In the genomic region with DNA sequence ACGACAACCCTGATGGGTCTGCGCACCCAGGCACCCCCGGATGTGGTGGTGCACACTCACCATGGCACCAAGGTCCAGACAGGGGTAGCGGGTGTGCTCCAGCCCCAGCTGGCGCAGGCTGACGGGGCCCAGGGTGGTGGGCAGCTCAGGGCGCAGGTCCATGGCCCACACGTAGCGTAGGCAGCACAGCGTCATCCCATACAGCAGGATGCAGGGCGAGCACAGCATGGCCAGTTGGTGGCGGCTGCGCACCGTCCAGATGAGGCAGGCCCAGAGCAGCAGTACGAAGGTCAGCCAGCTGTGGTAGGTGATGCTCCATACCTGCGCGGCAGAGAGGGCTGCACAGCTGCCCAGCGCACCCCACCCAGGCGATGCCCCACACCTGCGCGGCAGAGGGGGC, we compare ENCODE assay signal across 2 cellular contexts.
TF ChIP-seq lines count a peak whose summit lies in the region.

No MANE protein-coding gene starts in this region.

TF ChIP-seq in IMR-90, 13 proteins besides CTCF, POLR2A, EP300 and RAD21:
- TF ChIP-seq RFX5 (IDR thresholded peaks at IDR 0.05; ENCODE audit: low read depth, low read length) (no peak), BHLHE40 (IDR thresholded peaks at IDR 0.05; ENCODE audit: low read depth, low read length) (no peak), SMC3 (IDR thresholded peaks at IDR 0.05; ENCODE audit: low read depth, low read length) (no peak), MXI1 (IDR thresholded peaks at IDR 0.05; ENCODE audit: borderline replicate concordance, low read depth, low read length) (no peak), CHD1 (IDR thresholded peaks at IDR 0.05; ENCODE audit: low read depth, low read length) (no peak), RCOR1 (IDR thresholded peaks at IDR 0.05; ENCODE audit: insufficient replicate concordance, low read length) (no peak), FOS (IDR thresholded peaks at IDR 0.05; ENCODE audit: low read depth, low read length) (no peak), NFE2L2 (IDR thresholded peaks at IDR 0.05; ENCODE audit: low read depth, low read length) (no peak), MAZ (IDR thresholded peaks at IDR 0.05; ENCODE audit: borderline replicate concordance, low read depth, low read length) (no peak), CEBPB (IDR thresholded peaks at IDR 0.05; ENCODE audit: low read depth, low read length) (no peak), MAFK (IDR thresholded peaks at IDR 0.05; ENCODE audit: low read depth, low read length) (no peak)
- TF ChIP-seq, protein P1, sequence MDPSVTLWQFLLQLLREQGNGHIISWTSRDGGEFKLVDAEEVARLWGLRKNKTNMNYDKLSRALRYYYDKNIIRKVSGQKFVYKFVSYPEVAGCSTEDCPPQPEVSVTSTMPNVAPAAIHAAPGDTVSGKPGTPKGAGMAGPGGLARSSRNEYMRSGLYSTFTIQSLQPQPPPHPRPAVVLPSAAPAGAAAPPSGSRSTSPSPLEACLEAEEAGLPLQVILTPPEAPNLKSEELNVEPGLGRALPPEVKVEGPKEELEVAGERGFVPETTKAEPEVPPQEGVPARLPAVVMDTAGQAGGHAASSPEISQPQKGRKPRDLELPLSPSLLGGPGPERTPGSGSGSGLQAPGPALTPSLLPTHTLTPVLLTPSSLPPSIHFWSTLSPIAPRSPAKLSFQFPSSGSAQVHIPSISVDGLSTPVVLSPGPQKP (IDR thresholded peaks at IDR 0.05; ENCODE audit: borderline replicate concordance, low read depth, low read length): no peak
- TF ChIP-seq, protein P2, sequence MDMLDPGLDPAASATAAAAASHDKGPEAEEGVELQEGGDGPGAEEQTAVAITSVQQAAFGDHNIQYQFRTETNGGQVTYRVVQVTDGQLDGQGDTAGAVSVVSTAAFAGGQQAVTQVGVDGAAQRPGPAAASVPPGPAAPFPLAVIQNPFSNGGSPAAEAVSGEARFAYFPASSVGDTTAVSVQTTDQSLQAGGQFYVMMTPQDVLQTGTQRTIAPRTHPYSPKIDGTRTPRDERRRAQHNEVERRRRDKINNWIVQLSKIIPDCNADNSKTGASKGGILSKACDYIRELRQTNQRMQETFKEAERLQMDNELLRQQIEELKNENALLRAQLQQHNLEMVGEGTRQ (IDR thresholded peaks at IDR 0.05; ENCODE audit: low read depth, low read length): no peak

TF ChIP-seq in K562, 482 proteins besides CTCF, POLR2A, EP300 and RAD21:
- TF ChIP-seq POLR2G (IDR thresholded peaks at IDR 0.05; ENCODE audit: low read depth, low read length) (peak; percentile 40; the same call in 1 of the 2 replicates), CBX2 (IDR thresholded peaks at IDR 0.05; ENCODE audit: insufficient read depth, low read length, poor library complexity, severe bottlenecking) (no peak)
